In the genomic region with DNA sequence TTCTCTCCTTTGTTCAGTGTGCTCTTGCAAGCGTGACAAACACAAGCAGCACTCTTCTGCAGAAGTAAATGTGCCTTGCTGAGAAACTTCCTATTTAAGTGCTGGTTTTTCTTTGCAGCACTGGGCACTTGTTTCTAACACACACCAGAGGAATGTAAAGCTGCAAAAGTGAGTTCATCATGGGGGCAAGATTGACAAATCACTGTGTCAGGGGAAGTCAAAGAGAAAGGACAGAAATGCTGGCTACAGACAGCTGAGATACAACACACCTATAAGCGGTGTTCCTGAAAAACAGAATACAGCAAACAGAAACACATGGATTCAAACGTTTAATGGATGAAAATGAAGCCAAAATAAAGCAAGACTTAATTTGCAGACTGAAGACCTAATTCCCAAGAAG, we compare ENCODE assay signal across 1 cellular context.
TF ChIP-seq lines count a peak whose summit lies in the region.

No MANE protein-coding gene starts in this region.

TF ChIP-seq in K562, 482 proteins besides CTCF, POLR2A, EP300 and RAD21 (continued from another document):
- TF ChIP-seq ZNF280A (IDR thresholded peaks at IDR 0.05; ENCODE audit: low read depth, partially characterized antibody) (peak; percentile 100), SAFB (IDR thresholded peaks at IDR 0.05; ENCODE audit: borderline replicate concordance, low read depth, low read length) (no peak), NEUROD1 (IDR thresholded peaks at IDR 0.05; ENCODE audit: borderline replicate concordance, low read depth, low read length, partially characterized antibody) (no peak), ZNF586 (CRISPR knock-in tag; conservative IDR thresholded peaks at IDR 0.05) (no peak), CHAMP1 (IDR thresholded peaks at IDR 0.05) (0 out of 2 replicates have a peak, but pooled peaks have one; percentile 37), RBM34 (IDR thresholded peaks at IDR 0.05; ENCODE audit: borderline replicate concordance, insufficient read depth, low read length) (no peak), XRCC3 (IDR thresholded peaks at IDR 0.05) (peak; percentile 98), ESRRA (IDR thresholded peaks at IDR 0.05; ENCODE audit: borderline replicate concordance, low read depth) (no peak), GTF2E2 (tag; IDR thresholded peaks at IDR 0.05) (no peak), HMG20B (CRISPR knock-in tag; IDR thresholded peaks at IDR 0.05) (no peak), ZFP1 (CRISPR knock-in tag; IDR thresholded peaks at IDR 0.05) (no peak), ZNF561 (CRISPR knock-in tag; conservative IDR thresholded peaks at IDR 0.05) (peak; percentile 93), MLLT1 (IDR thresholded peaks at IDR 0.05) (peak in 1 of 2 experiments; percentile 37; a peak in 1 of 4 replicates), CBX1 (IDR thresholded peaks at IDR 0.05; ENCODE audit: low read depth) (peak; percentile 82; the same call in 1 of the 2 replicates), MTA3 (IDR thresholded peaks at IDR 0.05; ENCODE audit: borderline replicate concordance) (peak; percentile 56; the same call in 1 of the 2 replicates), TRIM24 (IDR thresholded peaks at IDR 0.05) (peak; percentile 75 to 92), ZHX1 (conservative IDR thresholded peaks at IDR 0.05; ENCODE audit: low read length) (no peak), ZEB2 (IDR thresholded peaks at IDR 0.05) (peak; percentile 86), LEF1 (IDR thresholded peaks at IDR 0.05) (peak; percentile 60; the same call in 1 of the 2 replicates), CBX3 (IDR thresholded peaks at IDR 0.05; ENCODE audit: borderline replicate concordance in 1 of 2, low read length in 2 of 2) (peak in 1 of 2 experiments; percentile 99; a peak in 2 of 3 replicates), CBX5 (IDR thresholded peaks at IDR 0.05; ENCODE audit: borderline replicate concordance, low read depth) (peak; percentile 92)
- TF ChIP-seq, protein P1, sequence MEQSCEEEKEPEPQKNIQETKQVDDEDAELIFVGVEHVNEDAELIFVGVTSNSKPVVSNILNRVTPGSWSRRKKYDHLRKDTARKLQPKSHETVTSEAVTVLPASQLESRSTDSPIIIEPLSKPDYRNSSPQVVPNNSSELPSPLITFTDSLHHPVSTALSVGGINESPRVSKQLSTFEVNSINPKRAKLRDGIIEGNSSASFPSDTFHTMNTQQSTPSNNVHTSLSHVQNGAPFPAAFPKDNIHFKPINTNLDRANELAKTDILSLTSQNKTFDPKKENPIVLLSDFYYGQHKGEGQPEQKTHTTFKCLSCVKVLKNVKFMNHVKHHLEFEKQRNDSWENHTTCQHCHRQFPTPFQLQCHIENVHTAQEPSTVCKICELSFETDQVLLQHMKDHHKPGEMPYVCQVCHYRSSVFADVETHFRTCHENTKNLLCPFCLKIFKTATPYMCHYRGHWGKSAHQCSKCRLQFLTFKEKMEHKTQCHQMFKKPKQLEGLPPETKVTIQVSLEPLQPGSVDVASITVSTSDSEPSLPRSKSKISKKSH (CRISPR knock-in tag; IDR thresholded peaks at IDR 0.05), result peak; percentile 90
TF ChIP-seq in K562: peak in this region for 16.
